1 cellular context compared by ENCODE assay signal in the genomic region with DNA sequence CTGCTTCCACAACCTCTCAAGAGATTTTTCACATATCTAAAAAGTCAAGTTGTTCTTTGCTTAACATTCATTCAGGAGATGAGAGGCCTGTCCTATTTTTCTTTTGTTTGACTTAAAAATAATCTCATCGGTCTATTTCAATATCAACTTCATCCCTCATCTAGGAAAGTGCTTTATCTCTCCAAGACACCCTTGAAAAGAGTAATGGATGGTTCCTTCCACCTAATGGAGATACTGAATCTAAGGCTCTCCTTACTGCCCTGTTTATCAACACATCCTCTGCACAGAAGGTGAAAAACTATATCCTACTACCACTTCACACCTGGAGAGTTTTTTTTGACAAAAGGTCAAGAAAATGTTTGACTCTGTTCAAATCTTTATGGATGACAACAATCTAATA.
TF ChIP-seq lines count a peak whose summit lies in the region.

No MANE protein-coding gene starts in this region.

TF ChIP-seq in IMR-90, 13 proteins besides CTCF, POLR2A, EP300 and RAD21 (continued from another document):
- TF ChIP-seq, protein P1, sequence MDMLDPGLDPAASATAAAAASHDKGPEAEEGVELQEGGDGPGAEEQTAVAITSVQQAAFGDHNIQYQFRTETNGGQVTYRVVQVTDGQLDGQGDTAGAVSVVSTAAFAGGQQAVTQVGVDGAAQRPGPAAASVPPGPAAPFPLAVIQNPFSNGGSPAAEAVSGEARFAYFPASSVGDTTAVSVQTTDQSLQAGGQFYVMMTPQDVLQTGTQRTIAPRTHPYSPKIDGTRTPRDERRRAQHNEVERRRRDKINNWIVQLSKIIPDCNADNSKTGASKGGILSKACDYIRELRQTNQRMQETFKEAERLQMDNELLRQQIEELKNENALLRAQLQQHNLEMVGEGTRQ (IDR thresholded peaks at IDR 0.05; ENCODE audit: low read depth, low read length), result no peak
